8 cellular contexts compared by ENCODE assay signal in the genomic region with DNA sequence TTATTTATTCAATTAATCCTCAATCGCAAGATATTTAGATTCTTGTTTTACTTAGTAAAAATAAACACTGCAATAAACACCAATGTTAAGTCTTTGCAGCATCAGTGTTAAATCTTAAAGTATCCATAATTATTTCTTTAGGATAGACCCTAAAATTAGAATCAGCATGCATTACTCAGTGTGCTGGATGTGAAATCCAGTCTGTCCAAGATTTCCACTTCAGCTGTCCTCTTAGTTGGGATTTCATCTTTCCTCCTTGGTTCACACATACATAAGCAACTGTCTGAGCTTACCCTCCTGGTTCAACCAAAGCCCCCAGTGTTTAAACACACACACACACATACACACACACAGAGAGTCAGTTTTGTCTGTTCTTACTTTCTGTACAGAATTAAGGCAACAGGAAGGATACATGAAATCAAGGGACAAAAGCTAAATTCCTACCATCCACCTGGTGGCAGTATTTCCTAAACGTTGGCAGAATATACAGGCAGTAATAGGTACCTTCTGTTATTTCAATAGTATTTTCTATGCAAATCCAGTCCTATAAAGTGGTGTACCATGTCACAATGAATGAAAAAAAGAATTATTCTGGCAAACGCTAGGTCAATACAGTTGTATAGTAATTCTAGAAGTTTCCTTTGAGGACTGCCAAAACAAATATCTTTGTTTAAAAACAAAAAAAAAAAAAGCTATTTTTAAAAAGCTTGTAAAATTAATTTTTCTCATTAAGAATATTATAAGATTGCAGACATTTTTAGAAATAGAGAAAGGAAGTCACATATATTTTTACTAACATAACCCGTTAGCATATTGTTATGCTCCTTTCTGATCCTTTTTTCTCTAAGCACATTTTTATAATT. TPM values are rescaled to one million over a fixed set of nuclear protein-coding genes. Genes with fewer than 3 reads are reported as not detected.
DNase-seq lines count a peak whose midpoint lies in the region; ATAC-seq and TF ChIP-seq lines count a peak whose summit lies in the region.

No MANE protein-coding gene starts in this region.

- no peak overlapping the region for H3K4me2 ChIP-seq in mammary epithelial cell (ENCODE audit: insufficient read depth, low read depth, low read length)

- no peak for ATAC-seq in GM19395 (IDR thresholded peaks at IDR 0.05; ENCODE audit: unreplicated experiment)

- DNase-seq in DMS114 treated with DMSO at 0.1 percent for 48 hours (lab: John Stamatoyannopoulos, UW; ENCODE audit: unreplicated experiment) (peak; percentile 84), H7 (peak; percentile 53), NCI-H1694 (lab: John Stamatoyannopoulos, UW) (peak; percentile 86), SKM-1 treated with dmso at 0.1 percent for 144 hours (lab: John Stamatoyannopoulos, UW; ENCODE audit: unreplicated experiment) (peak; percentile 75), mammary epithelial cell (peak; percentile 59), iris pigment epithelial cell (ENCODE audit: low read depth) (peak; percentile 78)
- DNase-seq in stimulated activated CD4-positive, alpha-beta T cell treated with anti-CD3 and anti-CD28 coated beads, TNF-alpha, amount 100 ng/mL, for 24 hours (ENCODE audit: low read depth in 3 of 3), result peak in 2 of 3 experiments; percentile 22 to 29

- H3K36me3 ChIP-seq in H7 (replicated peaks; ENCODE audit: control insufficient read depth, insufficient read depth, low read length), result no peaks in the 10 kb centered on the region
- no peaks in the 10 kb centered on the region for H3K36me3 ChIP-seq in mammary epithelial cell (ENCODE audit: insufficient read depth, low read length)

- intact Hi-C loops in mammary epithelial cell (cut with micrococcal nuclease), result loop anchor here (1.0 to 10.0 kb wide), 3 partner anchors 126 to 555 kb away; no protein-coding TSS in a partner anchor

- WGBS in mammary epithelial cell (ENCODE audit: low coverage, missing lambda C conversion rate), result 65% methylated on average over 3 of the region's 4 CpGs

- CTCF ChIA-PET in mammary epithelial cell (lab: Charles Lee; ENCODE audit: low non-redundant PET), result interaction anchor here (0.6 to 2.4 kb wide), 7 partner anchors 27 to 210 kb away, joined by 3 to 57 read pairs (median 3); no protein-coding TSS in a partner anchor

- H3K79me2 ChIP-seq in mammary epithelial cell (ENCODE audit: insufficient read depth, low read length), result no peaks in the 10 kb centered on the region

- no peaks in the 10 kb centered on the region for H4K20me1 ChIP-seq in mammary epithelial cell (ENCODE audit: insufficient read depth, low read length)

- peaks cover 4% of the 10 kb centered on the region for H3K4me1 ChIP-seq in mammary epithelial cell (ENCODE audit: insufficient read depth, low read length)

- no peak overlapping the region for H3K9ac ChIP-seq in mammary epithelial cell (ENCODE audit: insufficient read depth, low read length)

- no peaks in the 10 kb centered on the region for H3K9me3 ChIP-seq in mammary epithelial cell (replicated peaks; ENCODE audit: insufficient read depth, low read length)

- TF ChIP-seq CTCF in mammary epithelial cell (conservative IDR thresholded peaks at IDR 0.05 in 1 of 2, IDR thresholded peaks at IDR 0.05 in 1 of 2; ENCODE audit: extremely low read depth in 1 of 2, insufficient read depth in 1 of 2, low read depth in 1 of 2, low read length in 2 of 2), result peak; percentile 68 to 82

- no peak overlapping the region for H2AFZ ChIP-seq in mammary epithelial cell (ENCODE audit: low read depth, low read length)

- H3K27me3 ChIP-seq in H7 (ENCODE audit: control insufficient read depth, insufficient read depth, low read length) (no peaks in the 10 kb centered on the region; the same call in 1 of the 2 replicates), mammary epithelial cell (ENCODE audit: insufficient read depth, low read length) (no peaks in the 10 kb centered on the region)

- no TSS peak for BruUV-seq in mammary epithelial cell (replicated peaks; lab: Mats Ljungman, UMichigan)

- in situ Hi-C loops in mammary epithelial cell (cut with MboI; ENCODE audit: low sequenced_read_pairs in 2 of 2), result loop anchor here in 1 of 2 donors (5.0 to 10.0 kb wide), 2 partner anchors 127 to 235 kb away; no protein-coding TSS in a partner anchor

- H3K4me3 ChIP-seq in H7 (ENCODE audit: insufficient read depth, low read depth, low read length), result no peak overlapping the region
- H3K4me3 ChIP-seq in mammary epithelial cell (replicated peaks in 1 of 3; ENCODE audit: insufficient read depth in 1 of 3, low read depth in 2 of 3, low read length in 3 of 3), result no peak overlapping the region

- no peak overlapping the region for H3K27ac ChIP-seq in mammary epithelial cell (ENCODE audit: insufficient read depth, low read depth, low read length)

- dilution Hi-C loops in mammary epithelial cell (cut with HindIII; ENCODE audit: low sequenced_read_pairs), result no loop called here

RNA-seq across cellular contexts. Expression of gene DMXL2, which starts 27.3 kb away (rescaled TPM):
- 17.1 and 25.3 TPM in 2 replicates for total RNA-seq in H7 (2014; rRNA removed; shearing (Covaris generic))
- total RNA-seq in mammary epithelial cell, result 10 to 100 TPM; 18.2 to 20.7 TPM
- polyA plus RNA-seq in mammary epithelial cell, result 3.3 TPM
- polyA minus RNA-seq in mammary epithelial cell, result 24.1 TPM

RNA-seq across cellular contexts. Expression of gene SCG3, which starts 31.4 kb away (rescaled TPM):
- 8.9 and 19.0 TPM in 2 replicates for total RNA-seq in H7 (2014; rRNA removed; shearing (Covaris generic))
- total RNA-seq in mammary epithelial cell, result not detected
- polyA plus RNA-seq in mammary epithelial cell, result not detected
- not detected for polyA minus RNA-seq in mammary epithelial cell

Comparison
In these comparisons a context has a peak if more than half of its experiments do, and no peak if none do; other contexts are left out.
1. DNase-seq: peak in every context shown above with its lines; median percentile 86 in NCI-H1694; 84 in DMS114 treated with DMSO at 0.1 percent for 48 hours; 78 in iris pigment epithelial cell; 75 in SKM-1 treated with dmso at 0.1 percent for 144 hours; 59 in mammary epithelial cell; 53 in H7; 26 in stimulated activated CD4-positive, alpha-beta T cell treated with anti-CD3 and anti-CD28 coated beads, TNF-alpha, amount 100 ng/mL, for 24 hours.